In genomic region chr3:14508966-14509795, GRCh38 we compare ENCODE assay signal across 8 cellular contexts. TPM values are rescaled to one million over a fixed set of nuclear protein-coding genes. Genes with fewer than 3 reads are reported as not detected.
A peak's percentile ranks its signal among the peaks of the same experiment; 100 is the strongest.
DNase-seq lines count a peak whose midpoint lies in the region; ATAC-seq and TF ChIP-seq lines count a peak whose summit lies in the region.

No MANE protein-coding gene starts in this region.

- no peak overlapping the region for H3K9ac ChIP-seq in colonic mucosa (ENCODE audit: low read depth in 2 of 2, low read length in 2 of 2)

- no peak for TF ChIP-seq POLR2A in lower leg skin (IDR thresholded peaks at IDR 0.05)

- TF ChIP-seq CTCF in AG04449 (IDR thresholded peaks at IDR 0.05; ENCODE audit: insufficient read depth, low read length, missing control alignments) (peak; percentile 91), colonic mucosa (IDR thresholded peaks at IDR 0.05) (peak; percentile 95), lower leg skin (IDR thresholded peaks at IDR 0.05) (no peak)

- POLR2A ChIA-PET in AG04449 (lab: Yijun Ruan, JAX) = no interaction called here

- H3K36me3 ChIP-seq in colonic mucosa = no peaks in the 10 kb centered on the region

- H3K27ac ChIP-seq in colonic mucosa = no peak overlapping the region

- no peaks in the 10 kb centered on the region for H3K9me3 ChIP-seq in colonic mucosa

- DNase-seq in AG04449 (ENCODE audit: low read depth, low spot score) (no peak), NCI-H1105 treated with DMSO at 0.1 percent for 48 hours (lab: John Stamatoyannopoulos, UW) (peak; percentile 31), colonic mucosa (peak; percentile 71), lower leg skin (ENCODE audit: low spot score in 2 of 2) (peak; percentile 43 to 93)
- DNase-seq in activated CD4-positive, alpha-beta T cell treated with anti-CD3 and anti-CD28 coated beads for 48 hours = peak; percentile 89
- peak; percentile 54 for DNase-seq in stimulated activated CD8-positive, alpha-beta memory T cell treated with anti-CD3 and anti-CD28 coated beads, Interleukin-15, amount 100 ng/mL, for 1 hour (ENCODE audit: low read depth)

- CTCF ChIA-PET in AG04449 (lab: Yijun Ruan, JAX) = interaction anchor here (0.6 to 8.6 kb wide), 48 partner anchors 8 to 612 kb away, joined by 3 to 167 read pairs (median 4); partner anchors contain the start of gene CCDC174

- WGBS in lower leg skin, 2 donors = 22 to 25% methylated on average over 18 to 19 of the region's 22 CpGs

- H3K27me3 ChIP-seq in colonic mucosa = no peaks in the 10 kb centered on the region

- H3K4me3 ChIP-seq in AG04449 (ENCODE audit: low read depth, low read length) (peak overlapping the region; percentile 12; the same call in 1 of the 2 replicates), colonic mucosa (no peak overlapping the region), lower leg skin (ENCODE audit: low read depth, poor library complexity, severe bottlenecking) (no peak overlapping the region)

- peak; percentile 49 for ATAC-seq in GM18907 (IDR thresholded peaks at IDR 0.05; ENCODE audit: unreplicated experiment)
- no peak for ATAC-seq in HG03159 (IDR thresholded peaks at IDR 0.05; ENCODE audit: unreplicated experiment)

- H3K4me1 ChIP-seq in colonic mucosa = no peaks in the 10 kb centered on the region

- intact Hi-C loops in colonic mucosa (cut with DNase I) = loop anchor here (5.0 kb wide), 1 partner anchor 38 kb away; no protein-coding TSS in a partner anchor
- intact Hi-C loops in lower leg skin (cut with DNase I; ENCODE audit: low total_unique reads) = loop anchor here (2.0 kb wide), 1 partner anchor 40 kb away; no protein-coding TSS in a partner anchor

RNA-seq across cellular contexts. Expression of gene GRIP2, which starts 31.0 kb away (rescaled TPM):
- total RNA-seq in colonic mucosa = under 1 TPM; 0.47 to 0.53 TPM
- total RNA-seq in lower leg skin = 1 to 10 TPM in 3 of 4 donors, under 1 TPM in 1; 0.89 to 5.2 (median 2.3) TPM

Comparison
In these comparisons a context has a peak if more than half of its experiments do, and no peak if none do; other contexts are left out.
1. CTCF ChIP-seq: peak in AG04449 (single experiment) and colonic mucosa (single experiment); none in lower leg skin (0 of 3).